Comparison of ENCODE assay signal across 30 cellular contexts in genomic region chr19:7559102-7559501, GRCh38. TPM values are rescaled to one million over a fixed set of nuclear protein-coding genes. Genes with fewer than 3 reads are reported as not detected.
"Had no signal": no experiment of that assay in that cellular context is flagged by ENCODE, and none has a peak within 500 bp of the region (broad histone marks: within the 10 kb centered on the region; RNA-seq: fewer than 3 reads in every experiment).

No MANE protein-coding gene starts in this region.

- H3K27me3 ChIP-seq: brain microvascular endothelial cell, dorsolateral prefrontal cortex had no signal

- H3K9me3 Mint-ChIP-seq: activated CD4-positive, alpha-beta memory T cell treated with anti-CD3 and anti-CD28 coated beads, Interleukin-2, amount 10 ng/mL, durations not matched to agents 7 days and 5 days; activated T-cell treated with anti-CD3 and anti-CD28 coated beads, Interleukin-2, amount 50 U/mL, for 4 hours; activated T-helper 17 cell treated with anti-CD3 and anti-CD28 coated beads, Interleukin-2, amount 50 U/mL, for 72 hours; central memory CD8-positive, alpha-beta T cell; dendritic cell treated with granulocyte-macrophage colony-stimulating factor and Interleukin-4, amounts not matched to agents 40 ng/mL and 50 ng/mL, for 4 days; endodermal cell; T-cell; T-helper 1 cell treated with Interleukin-12 subunit alpha and Interleukin-12 subunit beta and Interleukin-4 antibody, amounts not matched to agents 30 μg/mL and 1 μg/mL, for 36 hours had no signal

- H3K27ac ChIP-seq: brain microvascular endothelial cell, coronary artery, dorsolateral prefrontal cortex had no signal

- DNase-seq: activated CD4-positive, alpha-beta memory T cell treated with anti-CD3 and anti-CD28 coated beads, Interleukin-2, amount 10 ng/mL, durations not matched to agents 7 days and 5 days; activated CD4-positive, alpha-beta T cell treated with anti-CD3 and anti-CD28 coated beads for 1 hour; activated CD4-positive, alpha-beta T cell treated with anti-CD3 and anti-CD28 coated beads for 4 hours; activated CD4-positive, alpha-beta T cell treated with anti-CD3 and anti-CD28 coated beads, Interleukin-2, amount 10 ng/mL, durations not matched to agents 7 days and 5 days; activated CD4-positive, alpha-beta T cell treated with anti-CD3 and anti-CD28 coated beads, Interleukin-2, amount 50 U/mL, for 4 hours; activated CD4-positive, CD25-positive, alpha-beta regulatory T cell; activated CD8-positive, alpha-beta memory T cell treated with anti-CD3 and anti-CD28 coated beads for 24 hours; activated effector memory CD4-positive, alpha-beta T cell treated with Interleukin-2 at 50 U/mL for 16 hours; activated gamma-delta T cell treated with Interleukin-2 at 50 U/mL for 16 hours; activated naive CD4-positive, alpha-beta T cell treated with anti-CD3 and anti-CD28 coated beads, Interleukin-2, amount 50 U/mL, for 16 hours; activated naive CD4-positive, alpha-beta T cell treated with Interleukin-2 at 50 U/mL for 16 hours; activated T-cell treated with anti-CD3 and anti-CD28 coated beads, Interleukin-2, amount 50 U/mL, for 4 hours; amniotic stem cell; anterior cingulate cortex; brain microvascular endothelial cell; dorsolateral prefrontal cortex; effector memory CD4-positive, alpha-beta T cell; endodermal cell; foreskin melanocyte; T-cell; T-helper 9 cell had no signal

- H3K27me3 Mint-ChIP-seq: activated CD4-positive, alpha-beta memory T cell treated with anti-CD3 and anti-CD28 coated beads, Interleukin-2, amount 10 ng/mL, durations not matched to agents 7 days and 5 days; activated CD4-positive, alpha-beta T cell treated with anti-CD3 and anti-CD28 coated beads, Interleukin-2, amount 10 ng/mL, durations not matched to agents 7 days and 5 days; activated naive CD8-positive, alpha-beta T cell; activated T-helper 17 cell treated with anti-CD3 and anti-CD28 coated beads, Interleukin-2, amount 50 U/mL, for 72 hours; central memory CD8-positive, alpha-beta T cell; dendritic cell treated with granulocyte-macrophage colony-stimulating factor and Interleukin-4, amounts not matched to agents 40 ng/mL and 50 ng/mL, for 4 days; T-cell had no signal

- ATAC-seq: activated T-cell treated with anti-CD3 and anti-CD28 coated beads, Interleukin-2, amount 50 U/mL, for 4 hours; activated T-helper 17 cell treated with anti-CD3 and anti-CD28 coated beads, Interleukin-2, amount 50 U/mL, for 72 hours; esophagus mucosa; T-cell had no signal

- H3K4me3 ChIP-seq: coronary artery, dorsolateral prefrontal cortex had no signal

- H3K27ac Mint-ChIP-seq: activated CD4-positive, alpha-beta memory T cell treated with anti-CD3 and anti-CD28 coated beads, Interleukin-2, amount 10 ng/mL, durations not matched to agents 7 days and 5 days; activated CD4-positive, alpha-beta T cell treated with anti-CD3 and anti-CD28 coated beads, Interleukin-2, amount 10 ng/mL, durations not matched to agents 7 days and 5 days; activated naive CD8-positive, alpha-beta T cell; activated T-helper 17 cell treated with anti-CD3 and anti-CD28 coated beads, Interleukin-2, amount 50 U/mL, for 72 hours; dendritic cell treated with granulocyte-macrophage colony-stimulating factor and Interleukin-4, amounts not matched to agents 40 ng/mL and 50 ng/mL, for 4 days; endodermal cell; T-cell; T-helper 1 cell treated with Interleukin-12 subunit alpha and Interleukin-12 subunit beta and Interleukin-4 antibody, amounts not matched to agents 30 μg/mL and 1 μg/mL, for 36 hours had no signal

- H3K4me1 Mint-ChIP-seq: activated T-helper 17 cell treated with anti-CD3 and anti-CD28 coated beads, Interleukin-2, amount 50 U/mL, for 72 hours; central memory CD8-positive, alpha-beta T cell; endodermal cell; T-cell had no signal

- H3K4me3 Mint-ChIP-seq: activated CD4-positive, alpha-beta memory T cell treated with anti-CD3 and anti-CD28 coated beads, Interleukin-2, amount 10 ng/mL, durations not matched to agents 7 days and 5 days; activated CD4-positive, alpha-beta T cell treated with anti-CD3 and anti-CD28 coated beads, Interleukin-2, amount 10 ng/mL, durations not matched to agents 7 days and 5 days; activated naive CD8-positive, alpha-beta T cell; activated T-cell treated with anti-CD3 and anti-CD28 coated beads, Interleukin-2, amount 50 U/mL, for 4 hours; activated T-helper 17 cell treated with anti-CD3 and anti-CD28 coated beads, Interleukin-2, amount 50 U/mL, for 72 hours; central memory CD8-positive, alpha-beta T cell; dendritic cell treated with granulocyte-macrophage colony-stimulating factor and Interleukin-4, amounts not matched to agents 40 ng/mL and 50 ng/mL, for 4 days; endodermal cell; T-cell; T-helper 1 cell treated with Interleukin-12 subunit alpha and Interleukin-12 subunit beta and Interleukin-4 antibody, amounts not matched to agents 30 μg/mL and 1 μg/mL, for 36 hours had no signal

RNA-seq across cellular contexts. Expression of gene CAMSAP3, which starts 36.6 kb away (rescaled TPM):
- total RNA-seq: cardiac septum, fibroblast of villous mesenchyme had no signal
